In the genomic region with DNA sequence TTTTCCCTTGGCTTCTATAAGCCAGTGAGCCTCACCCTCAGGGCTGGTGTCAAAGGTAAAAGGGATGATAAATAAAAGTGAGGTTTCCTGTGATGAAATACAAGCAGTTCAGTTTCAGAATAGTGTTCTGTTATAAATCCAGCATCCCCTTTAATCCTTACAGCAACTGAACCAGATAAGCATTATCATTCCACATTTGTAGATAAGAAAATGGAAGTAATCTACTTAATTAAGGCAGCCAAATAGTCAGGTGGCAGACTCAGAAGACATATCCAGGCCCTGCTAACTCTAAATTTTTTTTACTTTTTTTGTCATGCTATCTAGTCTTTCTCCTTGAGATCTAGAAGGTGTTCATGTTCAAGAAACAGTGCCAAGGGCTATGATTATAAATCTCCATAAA, we compare ENCODE assay signal across 10 cellular contexts.
"Had no signal": no experiment of that assay in that cellular context is flagged by ENCODE, and none has a peak within 500 bp of the region (broad histone marks: within the 10 kb centered on the region; RNA-seq: fewer than 3 reads in every experiment).

No MANE protein-coding gene starts in this region.

- H3K36me3 ChIP-seq: HAP-1 had no signal

- H3K27ac ChIP-seq: GM23248, HL-60 had no signal

- ATAC-seq: HCT116, HepG2 had no signal

- H3K36me3 Mint-ChIP-seq: IgD-negative memory B cell had no signal

- H3K9me3 Mint-ChIP-seq: HFFc6 had no signal

- H3K4me3 ChIP-seq: GM23248, HAP-1 had no signal

- H3K4me3 Mint-ChIP-seq: HFFc6, IgD-negative memory B cell had no signal

- H2AFZ ChIP-seq: GM23248 had no signal

- H3K9me3 ChIP-seq: HAP-1 had no signal

- H3K9ac ChIP-seq: GM23248 had no signal

- H3K27ac Mint-ChIP-seq: HFFc6, IgD-negative memory B cell had no signal

- H3K4me1 Mint-ChIP-seq: IgD-negative memory B cell had no signal

- DNase-seq: GM23248, GOT3, H7, HFFc6, KBM-7 had no signal
